9 cellular contexts compared by ENCODE assay signal in the genomic region with DNA sequence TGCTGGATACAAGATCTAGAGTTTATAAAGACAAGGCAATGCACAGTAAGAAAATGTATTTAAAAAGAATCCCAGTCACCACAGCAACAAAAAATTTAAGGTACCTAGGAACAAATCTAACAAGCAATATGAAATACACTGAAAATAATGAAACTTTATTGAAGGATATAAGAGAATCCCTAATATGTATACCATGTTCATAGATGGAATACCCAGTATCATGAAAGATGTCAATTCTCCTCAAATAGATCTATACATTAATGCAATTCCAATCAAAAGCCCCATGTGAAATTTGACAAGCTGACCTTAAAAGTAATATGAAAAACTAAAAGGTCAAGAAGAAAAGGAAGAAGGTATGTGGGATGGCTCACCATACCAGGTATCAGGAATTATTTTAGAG.
"Had no signal": no experiment of that assay in that cellular context is flagged by ENCODE, and none has a peak within 500 bp of the region (broad histone marks: within the 10 kb centered on the region; RNA-seq: fewer than 3 reads in every experiment).

No MANE protein-coding gene starts in this region.

- FAIRE-seq: HepG2, HTR-8/SVneo, K562 had no signal

- H3K4me2 ChIP-seq: KMS-11 had no signal

- ATAC-seq: HepG2, K562 had no signal

- H3K27ac ChIP-seq: HL-60, KMS-11 had no signal

- DNase-seq: IMR-90, Karpas-422, KBM-7, KG1 had no signal

- H3K4me3 ChIP-seq: K562 had no signal
